In the genomic region with DNA sequence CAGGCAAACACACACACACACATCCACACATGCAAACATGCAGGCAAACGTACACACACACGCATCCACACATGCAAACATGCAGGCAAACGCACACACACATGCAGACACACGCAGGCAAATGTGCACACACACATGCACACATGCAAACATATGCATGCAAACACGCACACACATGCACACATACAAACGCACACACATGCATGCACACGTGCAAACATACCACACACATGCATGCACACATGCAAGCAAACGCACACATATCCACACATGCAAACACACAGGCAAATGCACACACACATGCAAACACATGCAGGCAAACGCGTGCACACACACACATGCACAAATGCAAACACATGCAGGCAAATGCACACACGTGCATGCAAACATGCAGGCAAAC, we compare ENCODE assay signal across 19 cellular contexts.
"Had no signal": no experiment of that assay in that cellular context is flagged by ENCODE, and none has a peak within 500 bp of the region (broad histone marks: within the 10 kb centered on the region; RNA-seq: fewer than 3 reads in every experiment).

No MANE protein-coding gene starts in this region.

- FAIRE-seq: islet of Langerhans, pancreas had no signal

- H3K36me3 ChIP-seq: esophagus muscularis mucosa, gastrocnemius medialis, heart right ventricle, neural progenitor cell, pancreas, upper lobe of right lung had no signal

- H3K27ac ChIP-seq: epithelial cell of prostate, esophagus muscularis mucosa, gastrocnemius medialis, heart right ventricle, neural progenitor cell, pancreas, tibial artery, upper lobe of right lung had no signal

- ATAC-seq: gastrocnemius medialis; heart right ventricle; left lobe of liver; natural killer cell; pancreas; right cardiac atrium; stimulated activated effector memory CD8-positive, alpha-beta T cell treated with anti-CD3 and anti-CD28 coated beads, Interleukin-12 subunit alpha, Interleukin-12 subunit beta, amount 100 ng/mL, for 72 hours; stimulated activated naive CD8-positive, alpha-beta T cell treated with anti-CD3 and anti-CD28 coated beads, Interleukin-15, Interleukin-2, amounts not matched to agents 100 U/mL and 50 U/mL, for 24 hours; upper lobe of right lung had no signal

- H3K9ac ChIP-seq: neural progenitor cell had no signal

- H3K4me2 ChIP-seq: neural progenitor cell, smooth muscle cell had no signal

- H3K27ac Mint-ChIP-seq: natural killer cell; neural progenitor cell; progenitor cell of endocrine pancreas; stimulated activated effector memory CD8-positive, alpha-beta T cell treated with anti-CD3 and anti-CD28 coated beads, Interleukin-12 subunit alpha, Interleukin-12 subunit beta, amount 100 ng/mL, for 72 hours had no signal

- H3K36me3 Mint-ChIP-seq: natural killer cell; neural progenitor cell; stimulated activated effector memory CD8-positive, alpha-beta T cell treated with anti-CD3 and anti-CD28 coated beads, Interleukin-12 subunit alpha, Interleukin-12 subunit beta, amount 100 ng/mL, for 72 hours had no signal

- H3K27me3 ChIP-seq: esophagus muscularis mucosa, gastrocnemius medialis, heart right ventricle, neural progenitor cell, pancreas, tibial artery, upper lobe of right lung had no signal

- H3K9me3 Mint-ChIP-seq: natural killer cell had no signal

- H2AFZ ChIP-seq: neural progenitor cell had no signal

- H3K4me3 ChIP-seq: esophagus muscularis mucosa, gastrocnemius medialis, heart right ventricle, neural progenitor cell, pancreas, smooth muscle cell, tibial artery, upper lobe of right lung had no signal

- DNase-seq: effector memory CD4-positive, alpha-beta T cell; gastrocnemius medialis; heart right ventricle; natural killer cell; occipital lobe; pancreas; right cardiac atrium; stimulated activated CD4-positive, alpha-beta T cell treated with anti-CD3 and anti-CD28 coated beads, Interleukin-2, amount 100 ng/mL, for 48 hours; stimulated activated naive CD8-positive, alpha-beta T cell treated with anti-CD3 and anti-CD28 coated beads, Interleukin-15, Interleukin-2, amounts not matched to agents 100 U/mL and 50 U/mL, for 24 hours; tibial artery; upper lobe of right lung had no signal

- H3K4me1 Mint-ChIP-seq: natural killer cell; stimulated activated effector memory CD8-positive, alpha-beta T cell treated with anti-CD3 and anti-CD28 coated beads, Interleukin-12 subunit alpha, Interleukin-12 subunit beta, amount 100 ng/mL, for 72 hours had no signal

- H3K4me3 Mint-ChIP-seq: natural killer cell; neural progenitor cell; stimulated activated effector memory CD8-positive, alpha-beta T cell treated with anti-CD3 and anti-CD28 coated beads, Interleukin-12 subunit alpha, Interleukin-12 subunit beta, amount 100 ng/mL, for 72 hours had no signal

- H3K4me1 ChIP-seq: gastrocnemius medialis, neural progenitor cell, pancreas had no signal

- H3K9me3 ChIP-seq: esophagus muscularis mucosa, gastrocnemius medialis, pancreas, tibial artery, upper lobe of right lung had no signal

- H3K27me3 Mint-ChIP-seq: progenitor cell of endocrine pancreas had no signal
